Comparison of ENCODE assay signal across 9 cellular contexts in the genomic region with DNA sequence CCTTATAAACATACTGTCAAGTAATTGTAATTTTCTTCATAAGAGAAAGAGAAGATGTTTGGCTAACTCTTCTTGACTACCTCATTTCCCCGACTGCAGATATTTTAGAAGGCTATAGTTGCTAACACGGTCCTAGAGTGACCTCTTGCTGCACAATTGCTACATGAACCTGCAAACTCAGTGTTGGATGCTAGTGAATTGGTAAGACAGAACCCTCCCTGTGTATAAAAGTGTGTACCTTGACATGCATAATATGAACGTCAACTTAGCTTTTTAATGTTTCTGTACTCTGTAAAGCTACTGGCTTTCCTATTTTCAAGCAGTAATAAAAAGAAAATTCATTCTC. TPM values are rescaled to one million over a fixed set of nuclear protein-coding genes. Genes with fewer than 3 reads are reported as not detected.
A peak's percentile ranks its signal among the peaks of the same experiment; 100 is the strongest.
DNase-seq lines count a peak whose midpoint lies in the region; ATAC-seq lines count a peak whose summit lies in the region.
"Had no signal": no experiment of that assay in that cellular context is flagged by ENCODE, and none has a peak within 500 bp of the region (broad histone marks: within the 10 kb centered on the region; RNA-seq: fewer than 3 reads in every experiment).

No MANE protein-coding gene starts in this region.

- intact Hi-C loops in sciatic nerve (cut with DNase I) = no loop called here

- DNase-seq in NCI-H345 (lab: John Stamatoyannopoulos, UW) = peak; percentile 35
- DNase-seq in NCI-H345 treated with DMSO at 0.1 percent for 48 hours (lab: John Stamatoyannopoulos, UW; ENCODE audit: unreplicated experiment) = no peak
- DNase-seq in NCI-H1694 (lab: John Stamatoyannopoulos, UW) = peak; percentile 12
- peak; percentile 5 to 80 for DNase-seq in T47D (ENCODE audit: low read depth in 1 of 2, low spot score in 1 of 2)
- no peak for DNase-seq in sciatic nerve (ENCODE audit: low spot score)
- DNase-seq in germinal center (ENCODE audit: low spot score) = no peak
- DNase-seq in stimulated activated CD4-positive, alpha-beta T cell treated with anti-CD3 and anti-CD28 coated beads, Interleukin-1b, Interleukin-23, amount 100 ng/mL, for 48 hours = no peak

- ATAC-seq in sciatic nerve (peak; percentile 74), HG02981 (IDR thresholded peaks at IDR 0.05; ENCODE audit: unreplicated experiment) (no peak)

- in situ Hi-C loops in T47D (cut with HindIII; ENCODE audit: low pct_unique_long_range_greater_than_20kb, low sequenced_read_pairs) = no loop called here

RNA-seq across cellular contexts. Expression of a gene that starts 46.7 kb away (rescaled TPM):
- total RNA-seq in sciatic nerve = not detected
- total RNA-seq: B cell had no signal

Comparison
In these comparisons a context has a peak if more than half of its experiments do, and no peak if none do; other contexts are left out.
1. DNase-seq: peak in NCI-H345 (single experiment), NCI-H1694 (single experiment) and T47D (2 of 2); none in NCI-H345 treated with DMSO at 0.1 percent for 48 hours (single experiment), sciatic nerve (single experiment), germinal center (single experiment) and stimulated activated CD4-positive, alpha-beta T cell treated with anti-CD3 and anti-CD28 coated beads, Interleukin-1b, Interleukin-23, amount 100 ng/mL, for 48 hours (single experiment).